1 cellular context compared by ENCODE assay signal in the genomic region with DNA sequence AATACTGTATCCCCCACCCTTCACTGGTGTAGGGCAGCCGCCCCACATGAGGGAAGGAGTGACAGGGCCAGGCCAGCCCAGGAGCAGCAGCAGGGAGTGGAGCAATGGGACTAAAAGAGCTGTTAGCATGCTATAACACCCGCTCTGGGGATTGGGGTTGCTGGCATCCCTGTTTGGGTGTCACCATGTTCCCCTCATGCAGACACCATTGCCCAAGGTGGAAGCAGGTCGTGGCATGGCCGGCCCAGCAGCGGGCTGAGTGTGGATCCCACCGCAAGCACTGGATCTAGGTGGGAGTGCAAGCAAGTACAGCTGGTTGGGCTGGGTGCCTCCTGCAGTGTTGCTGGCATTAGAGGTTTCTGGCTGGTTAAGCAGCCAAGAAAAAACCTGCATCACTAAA.
TF ChIP-seq lines count a peak whose summit lies in the region.

No MANE protein-coding gene starts in this region.

TF ChIP-seq in GM23338, 12 proteins besides CTCF, POLR2A, EP300 and RAD21 (continued from another document):
- TF ChIP-seq POLR2AphosphoS5 (IDR thresholded peaks at IDR 0.05; ENCODE audit: low read depth) = no peak
- TF ChIP-seq EZH2 (IDR thresholded peaks at IDR 0.05; ENCODE audit: low read depth, unreplicated experiment) = no peak
